14 cellular contexts compared by ENCODE assay signal in genomic region chr2:239024226-239024625, GRCh38.
DNase-seq lines count a peak whose midpoint lies in the region; ATAC-seq and TF ChIP-seq lines count a peak whose summit lies in the region.
"Had no signal": no experiment of that assay in that cellular context is flagged by ENCODE, and none has a peak within 500 bp of the region (broad histone marks: within the 10 kb centered on the region; RNA-seq: fewer than 3 reads in every experiment).

No MANE protein-coding gene starts in this region.

- H3K9me3 Mint-ChIP-seq in natural killer cell treated with Interleukin-12 subunit alpha and Interleukin-12 subunit beta and Interleukin-15 and Interleukin-18, amount 100 ng/mL, for 72 hours, result no peaks in the 10 kb centered on the region
- H3K9me3 Mint-ChIP-seq in natural killer cell, result no peaks in the 10 kb centered on the region
- H3K9me3 Mint-ChIP-seq in nephron, result no peaks in the 10 kb centered on the region
- H3K9me3 Mint-ChIP-seq in progenitor cell of endocrine pancreas (ENCODE audit: low read depth), result no peaks in the 10 kb centered on the region
- H3K9me3 Mint-ChIP-seq: CD8-positive, alpha-beta memory T cell had no signal

- H3K4me3 Mint-ChIP-seq in natural killer cell treated with Interleukin-12 subunit alpha and Interleukin-12 subunit beta and Interleukin-15 and Interleukin-18, amount 100 ng/mL, for 72 hours, result no peak overlapping the region
- no peak overlapping the region for H3K4me3 Mint-ChIP-seq in natural killer cell
- H3K4me3 Mint-ChIP-seq in nephron, result no peak overlapping the region
- no peak overlapping the region for H3K4me3 Mint-ChIP-seq in progenitor cell of endocrine pancreas (ENCODE audit: low read depth)
- H3K4me3 Mint-ChIP-seq: CD8-positive, alpha-beta memory T cell had no signal

- TF ChIP-seq CTCF in natural killer cell (IDR thresholded peaks at IDR 0.05) (no peak), nephron (IDR thresholded peaks at IDR 0.05; ENCODE audit: unreplicated experiment in 3 of 3) (no peak), progenitor cell of endocrine pancreas (IDR thresholded peaks at IDR 0.05; ENCODE audit: unreplicated experiment) (no peak)

- H3K4me1 Mint-ChIP-seq in natural killer cell treated with Interleukin-12 subunit alpha and Interleukin-12 subunit beta and Interleukin-15 and Interleukin-18, amount 100 ng/mL, for 72 hours (ENCODE audit: low read depth in 2 of 2), result no peaks in the 10 kb centered on the region
- no peaks in the 10 kb centered on the region for H3K4me1 Mint-ChIP-seq in natural killer cell
- peaks cover 54% of the 10 kb centered on the region for H3K4me1 Mint-ChIP-seq in nephron
- peaks cover 9% of the 10 kb centered on the region for H3K4me1 Mint-ChIP-seq in progenitor cell of endocrine pancreas (ENCODE audit: low read depth)
- H3K4me1 Mint-ChIP-seq: CD8-positive, alpha-beta memory T cell had no signal

- no peak overlapping the region for H3K27ac Mint-ChIP-seq in natural killer cell treated with Interleukin-12 subunit alpha and Interleukin-12 subunit beta and Interleukin-15 and Interleukin-18, amount 100 ng/mL, for 72 hours
- H3K27ac Mint-ChIP-seq in natural killer cell (no peak overlapping the region), nephron (peak overlapping the region in 2 of 3 experiments; percentile 96 to 98), progenitor cell of endocrine pancreas (peak overlapping the region; percentile 53)
- H3K27ac Mint-ChIP-seq: CD8-positive, alpha-beta memory T cell had no signal

- peaks cover 0 to 4% of the 10 kb centered on the region in 2 donors for H3K27me3 Mint-ChIP-seq in natural killer cell treated with Interleukin-12 subunit alpha and Interleukin-12 subunit beta and Interleukin-15 and Interleukin-18, amount 100 ng/mL, for 72 hours
- H3K27me3 Mint-ChIP-seq in natural killer cell (ENCODE audit: low read depth in 2 of 2) (peaks cover 0 to 7% of the 10 kb centered on the region in 2 donors), nephron (ENCODE audit: low read depth) (peaks cover 17% of the 10 kb centered on the region), progenitor cell of endocrine pancreas (peaks cover 31% of the 10 kb centered on the region)

- DNase-seq in natural killer cell treated with Interleukin-12 subunit alpha and Interleukin-12 subunit beta and Interleukin-15 and Interleukin-18, amount 100 ng/mL, for 72 hours (ENCODE audit: low spot score), result peak; percentile 13
- DNase-seq in natural killer cell (no peak), progenitor cell of endocrine pancreas (ENCODE audit: low spot score, unreplicated experiment) (no peak), NCI-H748 (lab: John Stamatoyannopoulos, UW; ENCODE audit: unreplicated experiment) (no peak), NCI-H345 (lab: John Stamatoyannopoulos, UW) (no peak)
- no peak for DNase-seq in stimulated activated naive CD8-positive, alpha-beta T cell treated with anti-CD3 and anti-CD28 coated beads, Interleukin-15, Interleukin-2, amounts not matched to agents 100 U/mL and 50 U/mL, for 24 hours
- DNase-seq: BE2C; Caco-2; CD8-positive, alpha-beta memory T cell; DND-41; GF-D8 had no signal

- no peak for ATAC-seq in natural killer cell treated with Interleukin-12 subunit alpha and Interleukin-12 subunit beta and Interleukin-15 and Interleukin-18, amount 100 ng/mL, for 72 hours
- no peak for ATAC-seq in natural killer cell
- ATAC-seq in stimulated activated naive CD8-positive, alpha-beta T cell treated with anti-CD3 and anti-CD28 coated beads, Interleukin-15, Interleukin-2, amounts not matched to agents 100 U/mL and 50 U/mL, for 24 hours, result no peak
- ATAC-seq: HCT116, HepG2 had no signal

- no peaks in the 10 kb centered on the region for H3K36me3 Mint-ChIP-seq in natural killer cell treated with Interleukin-12 subunit alpha and Interleukin-12 subunit beta and Interleukin-15 and Interleukin-18, amount 100 ng/mL, for 72 hours
- H3K36me3 Mint-ChIP-seq in natural killer cell (no peaks in the 10 kb centered on the region), nephron (ENCODE audit: low read depth) (no peaks in the 10 kb centered on the region), progenitor cell of endocrine pancreas (ENCODE audit: insufficient read depth) (no peaks in the 10 kb centered on the region)
- H3K36me3 Mint-ChIP-seq: CD8-positive, alpha-beta memory T cell had no signal

- intact Hi-C loops in natural killer cell (cut with micrococcal nuclease), result no loop called here

Comparison
In these comparisons a context has a peak if more than half of its experiments do, and no peak if none do; other contexts are left out.
1. H3K27ac Mint-ChIP-seq: peak in nephron (2 of 3) and progenitor cell of endocrine pancreas (single experiment); none in natural killer cell treated with Interleukin-12 subunit alpha and Interleukin-12 subunit beta and Interleukin-15 and Interleukin-18, amount 100 ng/mL, for 72 hours (0 of 2) and natural killer cell (0 of 2).